Comparison of ENCODE assay signal across 1 cellular context in the genomic region with DNA sequence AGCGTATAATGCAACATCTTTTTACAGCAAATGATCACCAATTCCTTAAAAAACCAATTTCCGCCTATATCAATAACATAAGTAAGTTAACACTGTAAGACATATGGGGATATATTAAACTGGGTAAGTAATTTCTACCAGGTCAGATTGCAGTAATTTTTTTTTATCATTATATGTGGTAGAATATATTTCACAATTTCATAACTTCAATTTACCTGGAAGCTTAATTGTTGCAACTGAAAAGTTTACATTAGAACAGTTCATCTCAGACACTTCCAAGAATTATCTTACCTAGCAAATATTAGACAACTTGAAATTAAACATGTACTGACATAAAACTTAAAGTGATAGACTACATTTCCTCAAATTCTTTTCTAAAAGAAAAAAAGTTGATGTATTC.
TF ChIP-seq lines count a peak whose summit lies in the region.

No MANE protein-coding gene starts in this region.

TF ChIP-seq in IMR-90, 13 proteins besides CTCF, POLR2A, EP300 and RAD21:
- TF ChIP-seq USF2 (IDR thresholded peaks at IDR 0.05; ENCODE audit: low read depth, low read length) = no peak
- TF ChIP-seq CEBPB (IDR thresholded peaks at IDR 0.05; ENCODE audit: low read depth, low read length) = no peak
- no peak for TF ChIP-seq CHD1 (IDR thresholded peaks at IDR 0.05; ENCODE audit: low read depth, low read length)
- no peak for TF ChIP-seq MXI1 (IDR thresholded peaks at IDR 0.05; ENCODE audit: borderline replicate concordance, low read depth, low read length)
- TF ChIP-seq SMC3 (IDR thresholded peaks at IDR 0.05; ENCODE audit: low read depth, low read length) = no peak
- no peak for TF ChIP-seq MAZ (IDR thresholded peaks at IDR 0.05; ENCODE audit: borderline replicate concordance, low read depth, low read length)
- no peak for TF ChIP-seq RCOR1 (IDR thresholded peaks at IDR 0.05; ENCODE audit: insufficient replicate concordance, low read length)
- no peak for TF ChIP-seq MAFK (IDR thresholded peaks at IDR 0.05; ENCODE audit: low read depth, low read length)
- TF ChIP-seq FOS (IDR thresholded peaks at IDR 0.05; ENCODE audit: low read depth, low read length) = no peak
- TF ChIP-seq, protein P1, sequence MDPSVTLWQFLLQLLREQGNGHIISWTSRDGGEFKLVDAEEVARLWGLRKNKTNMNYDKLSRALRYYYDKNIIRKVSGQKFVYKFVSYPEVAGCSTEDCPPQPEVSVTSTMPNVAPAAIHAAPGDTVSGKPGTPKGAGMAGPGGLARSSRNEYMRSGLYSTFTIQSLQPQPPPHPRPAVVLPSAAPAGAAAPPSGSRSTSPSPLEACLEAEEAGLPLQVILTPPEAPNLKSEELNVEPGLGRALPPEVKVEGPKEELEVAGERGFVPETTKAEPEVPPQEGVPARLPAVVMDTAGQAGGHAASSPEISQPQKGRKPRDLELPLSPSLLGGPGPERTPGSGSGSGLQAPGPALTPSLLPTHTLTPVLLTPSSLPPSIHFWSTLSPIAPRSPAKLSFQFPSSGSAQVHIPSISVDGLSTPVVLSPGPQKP (IDR thresholded peaks at IDR 0.05; ENCODE audit: borderline replicate concordance, low read depth, low read length) = no peak
- no peak for TF ChIP-seq BHLHE40 (IDR thresholded peaks at IDR 0.05; ENCODE audit: low read depth, low read length)
- no peak for TF ChIP-seq RFX5 (IDR thresholded peaks at IDR 0.05; ENCODE audit: low read depth, low read length)
